ENCODE assay signal across 1 cellular context in the genomic region with DNA sequence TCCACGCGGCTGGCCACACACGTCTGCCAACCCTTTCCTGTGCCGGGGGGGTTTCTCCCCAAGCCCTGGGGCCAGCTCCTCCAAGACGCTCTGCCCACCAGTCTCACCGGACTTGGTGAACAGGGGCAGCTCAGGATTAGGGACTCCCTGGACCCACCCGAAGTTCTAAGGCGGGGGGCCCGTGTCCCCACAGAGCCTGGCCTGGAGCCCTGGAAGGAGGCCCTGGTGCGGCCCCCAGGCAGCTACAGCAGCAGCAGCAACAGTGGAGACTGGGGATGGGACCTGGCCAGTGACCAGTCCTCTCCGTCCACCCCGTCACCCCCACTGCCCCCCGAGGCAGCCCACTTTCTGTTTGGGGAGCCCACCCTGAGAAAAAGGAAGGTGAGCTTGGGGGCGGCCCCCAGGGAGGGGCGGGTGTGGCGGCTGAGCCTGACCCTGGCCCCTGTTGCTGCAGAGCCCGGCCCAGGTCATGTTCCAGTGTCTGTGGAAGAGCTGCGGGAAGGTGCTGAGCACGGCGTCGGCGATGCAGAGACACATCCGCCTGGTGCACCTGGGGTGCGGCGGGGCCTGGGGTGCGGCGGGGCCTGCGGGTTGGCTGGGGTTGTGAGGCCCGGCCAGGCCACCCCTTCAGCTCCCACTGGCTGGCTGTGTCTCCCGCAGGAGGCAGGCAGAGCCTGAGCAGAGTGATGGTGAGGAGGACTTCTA.
TF ChIP-seq lines count a peak whose summit lies in the region.

No MANE protein-coding gene starts in this region.

TF ChIP-seq in HepG2, 621 proteins besides CTCF, POLR2A, EP300 and RAD21 (continued from another document and continues in another):
- TF ChIP-seq, protein P1, sequence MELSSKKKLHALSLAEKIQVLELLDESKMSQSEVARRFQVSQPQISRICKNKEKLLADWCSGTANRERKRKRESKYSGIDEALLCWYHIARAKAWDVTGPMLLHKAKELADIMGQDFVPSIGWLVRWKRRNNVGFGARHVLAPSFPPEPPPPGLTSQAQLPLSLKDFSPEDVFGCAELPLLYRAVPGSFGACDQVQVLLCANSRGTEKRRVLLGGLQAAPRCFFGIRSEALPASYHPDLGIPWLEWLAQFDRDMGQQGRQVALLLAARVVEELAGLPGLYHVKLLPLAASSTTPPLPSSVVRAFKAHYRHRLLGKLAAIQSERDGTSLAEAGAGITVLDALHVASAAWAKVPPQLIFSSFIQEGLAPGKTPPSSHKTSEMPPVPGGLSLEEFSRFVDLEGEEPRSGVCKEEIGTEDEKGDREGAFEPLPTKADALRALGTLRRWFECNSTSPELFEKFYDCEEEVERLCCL (CRISPR knock-in tag; IDR thresholded peaks at IDR 0.05; ENCODE audit: borderline replicate concordance) = no peak
- no peak for TF ChIP-seq RAD51 (IDR thresholded peaks at IDR 0.05; ENCODE audit: borderline replicate concordance)
- no peak; the same call in 1 of the 2 replicates for TF ChIP-seq ZNF235 (CRISPR knock-in tag; IDR thresholded peaks at IDR 0.05; ENCODE audit: borderline replicate concordance)
- TF ChIP-seq ZBTB7B (CRISPR knock-in tag; IDR thresholded peaks at IDR 0.05) = no peak
- no peak for TF ChIP-seq MEIS2 (CRISPR knock-in tag; IDR thresholded peaks at IDR 0.05)
- TF ChIP-seq ZNF788 (CRISPR knock-in tag; IDR thresholded peaks at IDR 0.05; ENCODE audit: borderline replicate concordance) = no peak
- TF ChIP-seq NFKB2 (CRISPR knock-in tag; IDR thresholded peaks at IDR 0.05; ENCODE audit: borderline replicate concordance) = no peak
- TF ChIP-seq ZNF33A (CRISPR knock-in tag; IDR thresholded peaks at IDR 0.05; ENCODE audit: borderline replicate concordance) = no peak
- TF ChIP-seq ZEB1 (IDR thresholded peaks at IDR 0.05; ENCODE audit: insufficient replicate concordance, low read depth) = no peak
- no peak for TF ChIP-seq ZNF644 (CRISPR knock-in tag; IDR thresholded peaks at IDR 0.05; ENCODE audit: low read depth)
- TF ChIP-seq, protein P2, sequence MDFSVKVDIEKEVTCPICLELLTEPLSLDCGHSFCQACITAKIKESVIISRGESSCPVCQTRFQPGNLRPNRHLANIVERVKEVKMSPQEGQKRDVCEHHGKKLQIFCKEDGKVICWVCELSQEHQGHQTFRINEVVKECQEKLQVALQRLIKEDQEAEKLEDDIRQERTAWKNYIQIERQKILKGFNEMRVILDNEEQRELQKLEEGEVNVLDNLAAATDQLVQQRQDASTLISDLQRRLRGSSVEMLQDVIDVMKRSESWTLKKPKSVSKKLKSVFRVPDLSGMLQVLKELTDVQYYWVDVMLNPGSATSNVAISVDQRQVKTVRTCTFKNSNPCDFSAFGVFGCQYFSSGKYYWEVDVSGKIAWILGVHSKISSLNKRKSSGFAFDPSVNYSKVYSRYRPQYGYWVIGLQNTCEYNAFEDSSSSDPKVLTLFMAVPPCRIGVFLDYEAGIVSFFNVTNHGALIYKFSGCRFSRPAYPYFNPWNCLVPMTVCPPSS (IDR thresholded peaks at IDR 0.05) = no peak
- TF ChIP-seq TSC22D2 (CRISPR knock-in tag; IDR thresholded peaks at IDR 0.05; ENCODE audit: borderline replicate concordance) = no peak
- TF ChIP-seq ZIK1 (CRISPR knock-in tag; IDR thresholded peaks at IDR 0.05; ENCODE audit: borderline replicate concordance, low read depth) = no peak
- TF ChIP-seq MTA3 (CRISPR knock-in tag; IDR thresholded peaks at IDR 0.05) = no peak
- TF ChIP-seq ZSCAN9 (CRISPR knock-in tag; IDR thresholded peaks at IDR 0.05; ENCODE audit: borderline replicate concordance) = no peak
- TF ChIP-seq NFKBIZ (CRISPR knock-in tag; IDR thresholded peaks at IDR 0.05) = no peak
- no peak for TF ChIP-seq ZNF382 (CRISPR knock-in tag; IDR thresholded peaks at IDR 0.05; ENCODE audit: borderline replicate concordance)
- no peak for TF ChIP-seq ZNF44 (CRISPR knock-in tag; IDR thresholded peaks at IDR 0.05)
- TF ChIP-seq TP53 (CRISPR knock-in tag; conservative IDR thresholded peaks at IDR 0.05) = no peak
- TF ChIP-seq SIX1 (CRISPR knock-in tag; IDR thresholded peaks at IDR 0.05; ENCODE audit: borderline replicate concordance) = no peak
- TF ChIP-seq NFE2L1 (CRISPR knock-in tag; IDR thresholded peaks at IDR 0.05; ENCODE audit: borderline replicate concordance) = no peak
- no peak for TF ChIP-seq CERS6 (CRISPR knock-in tag; IDR thresholded peaks at IDR 0.05)
- TF ChIP-seq ZNF431 (CRISPR knock-in tag; IDR thresholded peaks at IDR 0.05; ENCODE audit: borderline replicate concordance, low read depth) = no peak
- TF ChIP-seq ZNF20 (CRISPR knock-in tag; IDR thresholded peaks at IDR 0.05) = no peak
- TF ChIP-seq SMARCE1 (IDR thresholded peaks at IDR 0.05; ENCODE audit: borderline replicate concordance) = no peak
- no peak for TF ChIP-seq ZNF781 (CRISPR knock-in tag; IDR thresholded peaks at IDR 0.05; ENCODE audit: borderline replicate concordance, not compliant biosample characterization)
- TF ChIP-seq ADNP (CRISPR knock-in tag; IDR thresholded peaks at IDR 0.05) = no peak
- TF ChIP-seq PRPF4 (IDR thresholded peaks at IDR 0.05; ENCODE audit: low read depth, low read length, poor library complexity, severe bottlenecking) = no peak
- no peak for TF ChIP-seq CEBPG (CRISPR knock-in tag; IDR thresholded peaks at IDR 0.05)
- no peak for TF ChIP-seq ZNF772 (CRISPR knock-in tag; IDR thresholded peaks at IDR 0.05)
- TF ChIP-seq CAMTA2 (CRISPR knock-in tag; IDR thresholded peaks at IDR 0.05; ENCODE audit: borderline replicate concordance) = no peak
- TF ChIP-seq NCOA1 (CRISPR knock-in tag; IDR thresholded peaks at IDR 0.05) = 0 out of 2 replicates have a peak, but pooled peaks have one; percentile 13
- TF ChIP-seq EED (CRISPR knock-in tag; IDR thresholded peaks at IDR 0.05) = peak; percentile 86; the same call in 1 of the 2 replicates
- TF ChIP-seq NFIB (CRISPR knock-in tag; IDR thresholded peaks at IDR 0.05; ENCODE audit: borderline replicate concordance) = no peak
- TF ChIP-seq, protein P3, sequence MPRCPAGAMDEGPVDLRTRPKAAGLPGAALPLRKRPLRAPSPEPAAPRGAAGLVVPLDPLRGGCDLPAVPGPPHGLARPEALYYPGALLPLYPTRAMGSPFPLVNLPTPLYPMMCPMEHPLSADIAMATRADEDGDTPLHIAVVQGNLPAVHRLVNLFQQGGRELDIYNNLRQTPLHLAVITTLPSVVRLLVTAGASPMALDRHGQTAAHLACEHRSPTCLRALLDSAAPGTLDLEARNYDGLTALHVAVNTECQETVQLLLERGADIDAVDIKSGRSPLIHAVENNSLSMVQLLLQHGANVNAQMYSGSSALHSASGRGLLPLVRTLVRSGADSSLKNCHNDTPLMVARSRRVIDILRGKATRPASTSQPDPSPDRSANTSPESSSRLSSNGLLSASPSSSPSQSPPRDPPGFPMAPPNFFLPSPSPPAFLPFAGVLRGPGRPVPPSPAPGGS (CRISPR knock-in tag; IDR thresholded peaks at IDR 0.05) = no peak; the same call in 1 of the 2 replicates
- TF ChIP-seq, protein P4, sequence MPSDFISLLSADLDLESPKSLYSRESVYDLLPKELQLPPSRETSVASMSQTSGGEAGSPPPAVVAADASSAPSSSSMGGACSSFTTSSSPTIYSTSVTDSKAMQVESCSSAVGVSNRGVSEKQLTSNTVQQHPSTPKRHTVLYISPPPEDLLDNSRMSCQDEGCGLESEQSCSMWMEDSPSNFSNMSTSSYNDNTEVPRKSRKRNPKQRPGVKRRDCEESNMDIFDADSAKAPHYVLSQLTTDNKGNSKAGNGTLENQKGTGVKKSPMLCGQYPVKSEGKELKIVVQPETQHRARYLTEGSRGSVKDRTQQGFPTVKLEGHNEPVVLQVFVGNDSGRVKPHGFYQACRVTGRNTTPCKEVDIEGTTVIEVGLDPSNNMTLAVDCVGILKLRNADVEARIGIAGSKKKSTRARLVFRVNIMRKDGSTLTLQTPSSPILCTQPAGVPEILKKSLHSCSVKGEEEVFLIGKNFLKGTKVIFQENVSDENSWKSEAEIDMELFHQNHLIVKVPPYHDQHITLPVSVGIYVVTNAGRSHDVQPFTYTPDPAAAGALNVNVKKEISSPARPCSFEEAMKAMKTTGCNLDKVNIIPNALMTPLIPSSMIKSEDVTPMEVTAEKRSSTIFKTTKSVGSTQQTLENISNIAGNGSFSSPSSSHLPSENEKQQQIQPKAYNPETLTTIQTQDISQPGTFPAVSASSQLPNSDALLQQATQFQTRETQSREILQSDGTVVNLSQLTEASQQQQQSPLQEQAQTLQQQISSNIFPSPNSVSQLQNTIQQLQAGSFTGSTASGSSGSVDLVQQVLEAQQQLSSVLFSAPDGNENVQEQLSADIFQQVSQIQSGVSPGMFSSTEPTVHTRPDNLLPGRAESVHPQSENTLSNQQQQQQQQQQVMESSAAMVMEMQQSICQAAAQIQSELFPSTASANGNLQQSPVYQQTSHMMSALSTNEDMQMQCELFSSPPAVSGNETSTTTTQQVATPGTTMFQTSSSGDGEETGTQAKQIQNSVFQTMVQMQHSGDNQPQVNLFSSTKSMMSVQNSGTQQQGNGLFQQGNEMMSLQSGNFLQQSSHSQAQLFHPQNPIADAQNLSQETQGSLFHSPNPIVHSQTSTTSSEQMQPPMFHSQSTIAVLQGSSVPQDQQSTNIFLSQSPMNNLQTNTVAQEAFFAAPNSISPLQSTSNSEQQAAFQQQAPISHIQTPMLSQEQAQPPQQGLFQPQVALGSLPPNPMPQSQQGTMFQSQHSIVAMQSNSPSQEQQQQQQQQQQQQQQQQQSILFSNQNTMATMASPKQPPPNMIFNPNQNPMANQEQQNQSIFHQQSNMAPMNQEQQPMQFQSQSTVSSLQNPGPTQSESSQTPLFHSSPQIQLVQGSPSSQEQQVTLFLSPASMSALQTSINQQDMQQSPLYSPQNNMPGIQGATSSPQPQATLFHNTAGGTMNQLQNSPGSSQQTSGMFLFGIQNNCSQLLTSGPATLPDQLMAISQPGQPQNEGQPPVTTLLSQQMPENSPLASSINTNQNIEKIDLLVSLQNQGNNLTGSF (CRISPR knock-in tag; IDR thresholded peaks at IDR 0.05) = no peak
- no peak for TF ChIP-seq ZNF790 (CRISPR knock-in tag; IDR thresholded peaks at IDR 0.05; ENCODE audit: borderline replicate concordance)
- TF ChIP-seq, protein P5, sequence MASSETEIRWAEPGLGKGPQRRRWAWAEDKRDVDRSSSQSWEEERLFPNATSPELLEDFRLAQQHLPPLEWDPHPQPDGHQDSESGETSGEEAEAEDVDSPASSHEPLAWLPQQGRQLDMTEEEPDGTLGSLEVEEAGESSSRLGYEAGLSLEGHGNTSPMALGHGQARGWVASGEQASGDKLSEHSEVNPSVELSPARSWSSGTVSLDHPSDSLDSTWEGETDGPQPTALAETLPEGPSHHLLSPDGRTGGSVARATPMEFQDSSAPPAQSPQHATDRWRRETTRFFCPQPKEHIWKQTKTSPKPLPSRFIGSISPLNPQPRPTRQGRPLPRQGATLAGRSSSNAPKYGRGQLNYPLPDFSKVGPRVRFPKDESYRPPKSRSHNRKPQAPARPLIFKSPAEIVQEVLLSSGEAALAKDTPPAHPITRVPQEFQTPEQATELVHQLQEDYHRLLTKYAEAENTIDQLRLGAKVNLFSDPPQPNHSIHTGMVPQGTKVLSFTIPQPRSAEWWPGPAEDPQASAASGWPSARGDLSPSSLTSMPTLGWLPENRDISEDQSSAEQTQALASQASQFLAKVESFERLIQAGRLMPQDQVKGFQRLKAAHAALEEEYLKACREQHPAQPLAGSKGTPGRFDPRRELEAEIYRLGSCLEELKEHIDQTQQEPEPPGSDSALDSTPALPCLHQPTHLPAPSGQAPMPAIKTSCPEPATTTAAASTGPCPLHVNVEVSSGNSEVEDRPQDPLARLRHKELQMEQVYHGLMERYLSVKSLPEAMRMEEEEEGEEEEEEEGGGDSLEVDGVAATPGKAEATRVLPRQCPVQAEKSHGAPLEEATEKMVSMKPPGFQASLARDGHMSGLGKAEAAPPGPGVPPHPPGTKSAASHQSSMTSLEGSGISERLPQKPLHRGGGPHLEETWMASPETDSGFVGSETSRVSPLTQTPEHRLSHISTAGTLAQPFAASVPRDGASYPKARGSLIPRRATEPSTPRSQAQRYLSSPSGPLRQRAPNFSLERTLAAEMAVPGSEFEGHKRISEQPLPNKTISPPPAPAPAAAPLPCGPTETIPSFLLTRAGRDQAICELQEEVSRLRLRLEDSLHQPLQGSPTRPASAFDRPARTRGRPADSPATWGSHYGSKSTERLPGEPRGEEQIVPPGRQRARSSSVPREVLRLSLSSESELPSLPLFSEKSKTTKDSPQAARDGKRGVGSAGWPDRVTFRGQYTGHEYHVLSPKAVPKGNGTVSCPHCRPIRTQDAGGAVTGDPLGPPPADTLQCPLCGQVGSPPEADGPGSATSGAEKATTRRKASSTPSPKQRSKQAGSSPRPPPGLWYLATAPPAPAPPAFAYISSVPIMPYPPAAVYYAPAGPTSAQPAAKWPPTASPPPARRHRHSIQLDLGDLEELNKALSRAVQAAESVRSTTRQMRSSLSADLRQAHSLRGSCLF (CRISPR knock-in tag; IDR thresholded peaks at IDR 0.05; ENCODE audit: borderline replicate concordance) = no peak
- TF ChIP-seq GATAD1 (CRISPR knock-in tag; IDR thresholded peaks at IDR 0.05) = no peak
- TF ChIP-seq, protein P6, sequence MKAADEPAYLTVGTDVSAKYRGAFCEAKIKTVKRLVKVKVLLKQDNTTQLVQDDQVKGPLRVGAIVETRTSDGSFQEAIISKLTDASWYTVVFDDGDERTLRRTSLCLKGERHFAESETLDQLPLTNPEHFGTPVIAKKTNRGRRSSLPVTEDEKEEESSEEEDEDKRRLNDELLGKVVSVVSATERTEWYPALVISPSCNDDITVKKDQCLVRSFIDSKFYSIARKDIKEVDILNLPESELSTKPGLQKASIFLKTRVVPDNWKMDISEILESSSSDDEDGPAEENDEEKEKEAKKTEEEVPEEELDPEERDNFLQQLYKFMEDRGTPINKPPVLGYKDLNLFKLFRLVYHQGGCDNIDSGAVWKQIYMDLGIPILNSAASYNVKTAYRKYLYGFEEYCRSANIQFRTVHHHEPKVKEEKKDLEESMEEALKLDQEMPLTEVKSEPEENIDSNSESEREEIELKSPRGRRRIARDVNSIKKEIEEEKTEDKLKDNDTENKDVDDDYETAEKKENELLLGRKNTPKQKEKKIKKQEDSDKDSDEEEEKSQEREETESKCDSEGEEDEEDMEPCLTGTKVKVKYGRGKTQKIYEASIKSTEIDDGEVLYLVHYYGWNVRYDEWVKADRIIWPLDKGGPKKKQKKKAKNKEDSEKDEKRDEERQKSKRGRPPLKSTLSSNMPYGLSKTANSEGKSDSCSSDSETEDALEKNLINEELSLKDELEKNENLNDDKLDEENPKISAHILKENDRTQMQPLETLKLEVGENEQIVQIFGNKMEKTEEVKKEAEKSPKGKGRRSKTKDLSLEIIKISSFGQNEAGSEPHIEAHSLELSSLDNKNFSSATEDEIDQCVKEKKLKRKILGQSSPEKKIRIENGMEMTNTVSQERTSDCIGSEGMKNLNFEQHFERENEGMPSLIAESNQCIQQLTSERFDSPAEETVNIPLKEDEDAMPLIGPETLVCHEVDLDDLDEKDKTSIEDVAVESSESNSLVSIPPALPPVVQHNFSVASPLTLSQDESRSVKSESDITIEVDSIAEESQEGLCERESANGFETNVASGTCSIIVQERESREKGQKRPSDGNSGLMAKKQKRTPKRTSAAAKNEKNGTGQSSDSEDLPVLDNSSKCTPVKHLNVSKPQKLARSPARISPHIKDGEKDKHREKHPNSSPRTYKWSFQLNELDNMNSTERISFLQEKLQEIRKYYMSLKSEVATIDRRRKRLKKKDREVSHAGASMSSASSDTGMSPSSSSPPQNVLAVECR (CRISPR knock-in tag; IDR thresholded peaks at IDR 0.05; ENCODE audit: borderline replicate concordance) = no peak
- TF ChIP-seq ELF3 (CRISPR knock-in tag; IDR thresholded peaks at IDR 0.05) = no peak
